8 cellular contexts compared by ENCODE assay signal in the genomic region with DNA sequence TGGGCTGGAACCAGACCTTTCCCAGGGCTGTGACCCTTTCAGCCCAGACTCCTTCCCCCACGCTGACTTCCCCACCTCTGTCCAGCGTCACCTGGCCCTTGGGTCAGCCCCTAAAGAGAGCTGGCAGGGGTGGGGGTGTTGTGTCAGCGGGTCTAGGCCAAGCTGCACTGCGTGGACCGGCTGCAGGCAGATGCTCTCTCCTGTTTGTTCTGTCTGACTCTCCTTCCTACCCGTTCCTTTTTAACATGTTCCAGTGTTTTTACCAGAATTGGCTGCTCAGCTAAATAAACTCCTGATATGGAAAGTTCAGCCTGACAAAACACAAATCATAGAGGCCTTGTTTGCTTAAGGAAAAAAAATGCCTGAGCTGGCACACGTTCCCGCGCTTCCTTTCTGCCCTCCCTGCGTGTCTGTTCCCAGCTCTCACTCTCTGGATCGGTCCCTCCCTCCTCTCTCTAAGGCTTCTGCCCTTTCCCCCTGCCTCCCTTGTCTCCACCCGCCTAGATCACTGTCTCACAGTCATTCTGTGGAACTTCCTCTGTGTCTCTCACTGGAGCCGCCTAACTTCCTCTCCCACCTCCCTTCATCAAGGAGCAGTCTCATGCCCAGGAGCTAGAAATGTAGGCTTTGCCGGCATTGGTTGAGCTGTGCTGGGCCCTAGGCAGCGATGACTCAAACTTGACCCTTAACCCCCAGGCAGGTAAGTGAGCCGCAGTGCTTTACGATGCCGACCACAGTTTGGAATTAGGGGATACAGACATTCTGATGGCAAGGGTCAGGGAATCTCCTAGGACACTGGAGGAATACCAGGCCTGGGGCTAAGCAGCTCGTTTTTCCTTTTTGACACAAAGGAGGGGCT. TPM values are rescaled to one million over a fixed set of nuclear protein-coding genes. Genes with fewer than 3 reads are reported as not detected.
DNase-seq lines count a peak whose midpoint lies in the region; ATAC-seq, FAIRE-seq and TF ChIP-seq lines count a peak whose summit lies in the region.

No MANE protein-coding gene starts in this region.

- H3K79me1 ChIP-seq in neuronal stem cell (ENCODE audit: low read depth, low read length), result peaks cover 2% of the 10 kb centered on the region

- H3K4me1 ChIP-seq in A549 (peaks cover 37% of the 10 kb centered on the region), neuronal stem cell (ENCODE audit: control insufficient read depth in 2 of 2, insufficient read depth in 1 of 2, low read depth in 1 of 2, low read length in 2 of 2) (peaks cover 14 to 20% of the 10 kb centered on the region in 2 donors)

- no peak for TF ChIP-seq POLR2A in A549 (IDR thresholded peaks at IDR 0.05; ENCODE audit: low read length)

- H3K27me3 ChIP-seq in neuronal stem cell (ENCODE audit: control insufficient read depth in 3 of 3, insufficient read depth in 3 of 3, low read depth in 1 of 3, low read length in 3 of 3), result no peaks in the 10 kb centered on the region

- H3K9me3 ChIP-seq in A549, result no peaks in the 10 kb centered on the region
- H3K9me3 ChIP-seq in neuronal stem cell (replicated peaks in 1 of 2; ENCODE audit: control insufficient read depth in 2 of 2, insufficient read depth in 1 of 2, low read depth in 1 of 2, low read length in 2 of 2), result no peaks in the 10 kb centered on the region

- no peak for TF ChIP-seq CTCF in A549 (IDR thresholded peaks at IDR 0.05)

- POLR2A ChIA-PET in A549 (lab: Yijun Ruan, JAX), result interaction anchor here (1.0 to 1.2 kb wide), 3 partner anchors 10 to 50 kb away, joined by 3 to 8 read pairs (median 3); partner anchors contain the start of gene MLXIP

- H3K18ac ChIP-seq in neuronal stem cell (ENCODE audit: low read length), result peak overlapping the region; percentile 15

- H3K4me2 ChIP-seq in A549, result peak overlapping the region; percentile 73
- H3K4me2 ChIP-seq in neuronal stem cell (ENCODE audit: insufficient read depth, low read length, poor library complexity, severe bottlenecking), result no peak overlapping the region

- H3K23ac ChIP-seq in neuronal stem cell (ENCODE audit: low read depth, low read length, poor library complexity), result peak overlapping the region; percentile 44

- H2BK120ac ChIP-seq in neuronal stem cell (ENCODE audit: low read depth, low read length), result no peak overlapping the region

- H2AK5ac ChIP-seq in neuronal stem cell (ENCODE audit: low read depth, low read length), result no peak overlapping the region

- CTCF ChIA-PET in A549 (lab: Yijun Ruan, JAX), result interaction anchor here (0.6 to 32.3 kb wide), 9 partner anchors 9 to 112 kb away, joined by 3 to 850 read pairs (median 4); no protein-coding TSS in a partner anchor

- WGBS in A549 (ENCODE audit: missing lambda C conversion rate), result 10% methylated on average over 19 of the region's 19 CpGs
- no CpG with 5 or more reads among the region's 19 CpGs for WGBS in neuronal stem cell (ENCODE audit: extremely low coverage in 2 of 2, insufficient read length in 2 of 2, insufficient replicate concordance in 1 of 2), 2 donors

- peak overlapping the region; percentile 27 for H3K9ac ChIP-seq in neuronal stem cell (ENCODE audit: low read depth, low read length, poor library complexity)

- no peak for FAIRE-seq in A549 (lab: Jason Lieb, UNC)

- H3K36me3 ChIP-seq in neuronal stem cell (replicated peaks in 1 of 2; ENCODE audit: control insufficient read depth in 2 of 2, insufficient read depth in 2 of 2, low read length in 2 of 2), result peaks cover 22 to 50% of the 10 kb centered on the region in 2 donors

- no peak for TF ChIP-seq EP300 in A549 (IDR thresholded peaks at IDR 0.05)

- no peak overlapping the region for H4K8ac ChIP-seq in neuronal stem cell (ENCODE audit: low read depth, low read length)

- H2BK12ac ChIP-seq in neuronal stem cell (ENCODE audit: low read length), result no peak overlapping the region

- peak overlapping the region; percentile 69 for H2AFZ ChIP-seq in neuronal stem cell (ENCODE audit: low read length)

- no peak overlapping the region for H3K14ac ChIP-seq in neuronal stem cell (ENCODE audit: low read length)

- H3K4me3 ChIP-seq in A549, result peak overlapping the region; percentile 11; the same call in 1 of the 3 replicates
- peak overlapping the region in 1 of 2 donors; percentile 53 for H3K4me3 ChIP-seq in neuronal stem cell (ENCODE audit: low read length in 2 of 2)

- peak overlapping the region; percentile 84 for H3K27ac ChIP-seq in A549
- H3K27ac ChIP-seq in neuronal stem cell (replicated peaks; ENCODE audit: low read length), result no peak overlapping the region

- H3K4ac ChIP-seq in neuronal stem cell (ENCODE audit: low read length), result no peak overlapping the region

- no peak overlapping the region for H2BK5ac ChIP-seq in neuronal stem cell (ENCODE audit: low read length)

- H4K91ac ChIP-seq in neuronal stem cell (ENCODE audit: low read depth, low read length, poor library complexity), result no peak overlapping the region

- no peak; a peak in 1 of 5 replicates for TF ChIP-seq RAD21 in A549 (conservative IDR thresholded peaks at IDR 0.05 in 1 of 2, IDR thresholded peaks at IDR 0.05 in 1 of 2)

- no peak overlapping the region for H2BK15ac ChIP-seq in neuronal stem cell (ENCODE audit: low read length)

- DNase-seq in A549 (ENCODE audit: low read depth in 1 of 2, low spot score in 1 of 2) (peak; percentile 51 to 81), HT-29 (ENCODE audit: low spot score) (peak; percentile 94), fibroblast of peridontal ligament (ENCODE audit: extremely low read depth) (peak; percentile 65), neuronal stem cell (ENCODE audit: low spot score) (no peak)

- ATAC-seq in A549 (peak; percentile 57 to 76), SK-N-SH treated with all-trans-retinoic acid at 6 μM for 48 hours (peak; percentile 42), GM18867 (IDR thresholded peaks at IDR 0.05; ENCODE audit: unreplicated experiment) (no peak), HG03439 (IDR thresholded peaks at IDR 0.05; ENCODE audit: unreplicated experiment) (no peak), HG03521 (IDR thresholded peaks at IDR 0.05; ENCODE audit: unreplicated experiment) (no peak)

TF ChIP-seq in A549, 52 proteins besides CTCF, POLR2A, EP300 and RAD21 (continues in another document):
- TF ChIP-seq ZFP36 (IDR thresholded peaks at IDR 0.05; ENCODE audit: borderline replicate concordance, partially characterized antibody) (no peak), JUN (IDR thresholded peaks at IDR 0.05) (0 out of 5 replicates have a peak, but pooled peaks of 1 of the 2 experiments have one; percentile 29), KDM1A (IDR thresholded peaks at IDR 0.05; ENCODE audit: low read depth) (no peak), TP53 (CRISPR knock-in tag; IDR thresholded peaks at IDR 0.05) (0 out of 2 replicates have a peak, but pooled peaks have one; percentile 49), E2F6 (IDR thresholded peaks at IDR 0.05; ENCODE audit: borderline replicate concordance, low read depth) (peak; percentile 66), FOSL2 (IDR thresholded peaks at IDR 0.05) (no peak), FOSL2 (CRISPR knock-in tag; IDR thresholded peaks at IDR 0.05) (peak; percentile 49)
- TF ChIP-seq, protein P1, sequence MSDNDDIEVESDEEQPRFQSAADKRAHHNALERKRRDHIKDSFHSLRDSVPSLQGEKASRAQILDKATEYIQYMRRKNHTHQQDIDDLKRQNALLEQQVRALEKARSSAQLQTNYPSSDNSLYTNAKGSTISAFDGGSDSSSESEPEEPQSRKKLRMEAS (IDR thresholded peaks at IDR 0.05), result peak; percentile 78

TF ChIP-seq in SK-N-SH treated with all-trans-retinoic acid at 6 μM for 48 hours, 23 proteins besides CTCF, POLR2A, EP300 and RAD21 (continues in another document):
- TF ChIP-seq SNAI2 (CRISPR knock-in tag; IDR thresholded peaks at IDR 0.05), result no peak
- peak; percentile 42; the same call in 1 of the 2 replicates for TF ChIP-seq CSDC2 (CRISPR knock-in tag; IDR thresholded peaks at IDR 0.05)
- TF ChIP-seq, protein P2, sequence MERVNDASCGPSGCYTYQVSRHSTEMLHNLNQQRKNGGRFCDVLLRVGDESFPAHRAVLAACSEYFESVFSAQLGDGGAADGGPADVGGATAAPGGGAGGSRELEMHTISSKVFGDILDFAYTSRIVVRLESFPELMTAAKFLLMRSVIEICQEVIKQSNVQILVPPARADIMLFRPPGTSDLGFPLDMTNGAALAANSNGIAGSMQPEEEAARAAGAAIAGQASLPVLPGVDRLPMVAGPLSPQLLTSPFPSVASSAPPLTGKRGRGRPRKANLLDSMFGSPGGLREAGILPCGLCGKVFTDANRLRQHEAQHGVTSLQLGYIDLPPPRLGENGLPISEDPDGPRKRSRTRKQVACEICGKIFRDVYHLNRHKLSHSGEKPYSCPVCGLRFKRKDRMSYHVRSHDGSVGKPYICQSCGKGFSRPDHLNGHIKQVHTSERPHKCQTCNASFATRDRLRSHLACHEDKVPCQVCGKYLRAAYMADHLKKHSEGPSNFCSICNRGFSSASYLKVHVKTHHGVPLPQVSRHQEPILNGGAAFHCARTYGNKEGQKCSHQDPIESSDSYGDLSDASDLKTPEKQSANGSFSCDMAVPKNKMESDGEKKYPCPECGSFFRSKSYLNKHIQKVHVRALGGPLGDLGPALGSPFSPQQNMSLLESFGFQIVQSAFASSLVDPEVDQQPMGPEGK (CRISPR knock-in tag; IDR thresholded peaks at IDR 0.05; ENCODE audit: borderline replicate concordance), result no peak
- 0 out of 2 replicates have a peak, but pooled peaks have one; percentile 18 for TF ChIP-seq ZFP3 (CRISPR knock-in tag; IDR thresholded peaks at IDR 0.05)
- no peak for TF ChIP-seq BACH2 (CRISPR knock-in tag; IDR thresholded peaks at IDR 0.05; ENCODE audit: borderline replicate concordance)
- no peak for TF ChIP-seq ZFP30 (CRISPR knock-in tag; IDR thresholded peaks at IDR 0.05)
- no peak for TF ChIP-seq ZNF8 (CRISPR knock-in tag; IDR thresholded peaks at IDR 0.05)
- TF ChIP-seq ZNF70 (CRISPR knock-in tag; IDR thresholded peaks at IDR 0.05), result no peak
- no peak for TF ChIP-seq TCF4 (CRISPR knock-in tag; IDR thresholded peaks at IDR 0.05; ENCODE audit: borderline replicate concordance)

RNA-seq across cellular contexts. Expression of gene MLXIP, which starts 15.5 kb away (rescaled TPM):
- polyA plus RNA-seq in A549 (2011; rRNA removed) (7.0 and 11.6 TPM in 2 replicates), A549 (2017; fragmentation: RNase III; extraction: RNeasy Plus Mini Kit Qiagen cat#74134 plus additional on column Dnase treatment) (18.1 to 21.4 TPM (median 21.2 TPM) in 3 replicates)
- polyA plus RNA-seq in A549 (2012; cell fraction: cytosol; rRNA removed), result 11.5 and 15.8 TPM in 2 replicates
- polyA plus RNA-seq in A549 (2012; cell fraction: nucleus; rRNA removed), result 36.8 and 38.6 TPM in 2 replicates
- polyA minus RNA-seq in A549 (2011; rRNA and poly(A)+ RNA removed), result 19.7 and 23.3 TPM in 2 replicates
- total RNA-seq in HT-29 (2014; rRNA removed; shearing (Covaris generic)), result 22.8 and 31.3 TPM in 2 replicates
- polyA plus RNA-seq in neuronal stem cell (2013, experiment 1 of 2), result 18.3 TPM
- polyA plus RNA-seq in neuronal stem cell (2013, experiment 2 of 2), result 18.1 TPM

RNA-seq across cellular contexts. Expression of gene BCL7A, which starts 41.4 kb away (rescaled TPM):
- 9.4 and 9.8 TPM in 2 replicates for polyA plus RNA-seq in A549 (2011; rRNA removed)
- polyA plus RNA-seq in A549 (2012; cell fraction: cytosol; rRNA removed), result 11.1 and 13.2 TPM in 2 replicates
- 13.0 and 15.7 TPM in 2 replicates for polyA plus RNA-seq in A549 (2012; cell fraction: nucleus; rRNA removed)
- polyA plus RNA-seq in A549 (2017; fragmentation: RNase III; extraction: RNeasy Plus Mini Kit Qiagen cat#74134 plus additional on column Dnase treatment), result 6.7 to 9.2 TPM (median 6.8 TPM) in 3 replicates
- polyA minus RNA-seq in A549 (2011; rRNA and poly(A)+ RNA removed), result 9.3 and 10.6 TPM in 2 replicates
- 8.3 and 11.0 TPM in 2 replicates for total RNA-seq in HT-29 (2014; rRNA removed; shearing (Covaris generic))
- polyA plus RNA-seq in neuronal stem cell (2013, experiment 1 of 2), result 31.6 TPM
- 32.9 TPM for polyA plus RNA-seq in neuronal stem cell (2013, experiment 2 of 2)

Comparison
In these comparisons a context has a peak if more than half of its experiments do, and no peak if none do; other contexts are left out.
1. ATAC-seq: peak in A549 (2 of 2) and SK-N-SH treated with all-trans-retinoic acid at 6 μM for 48 hours (single experiment); none in GM18867 (single experiment), HG03439 (single experiment) and HG03521 (single experiment).